8 cellular contexts compared by ENCODE assay signal in the genomic region with DNA sequence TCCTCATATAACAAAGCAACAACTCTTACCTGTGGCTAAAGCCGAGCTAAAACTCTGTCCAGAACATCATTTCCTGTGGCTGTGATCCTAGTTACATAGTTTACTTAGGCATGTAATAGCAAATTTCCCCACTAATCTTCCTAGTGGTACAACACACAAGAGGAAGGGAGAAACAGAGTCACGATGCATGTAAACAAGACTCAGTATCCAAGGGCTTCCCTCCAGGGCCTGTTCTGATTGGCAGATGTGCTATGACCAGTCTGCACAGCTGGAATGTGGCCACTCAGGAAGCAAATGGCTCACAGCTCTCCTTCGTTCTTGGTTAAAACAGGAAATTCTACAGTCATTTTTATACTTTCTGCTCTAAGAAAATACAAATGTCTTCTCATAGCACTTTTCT. TPM values are rescaled to one million over a fixed set of nuclear protein-coding genes. Genes with fewer than 3 reads are reported as not detected.
DNase-seq lines count a peak whose midpoint lies in the region; ATAC-seq and TF ChIP-seq lines count a peak whose summit lies in the region.

No MANE protein-coding gene starts in this region.

- H3K9ac ChIP-seq in fibroblast of lung (ENCODE audit: insufficient read depth, low read length), result peak overlapping the region; percentile 32

- H3K9me3 ChIP-seq in fibroblast of lung (ENCODE audit: control insufficient read depth, insufficient read depth, low read depth, low read length) (no peaks in the 10 kb centered on the region), mucosa of descending colon (no peaks in the 10 kb centered on the region), upper lobe of right lung (no peaks in the 10 kb centered on the region)

- no peaks in the 10 kb centered on the region for H3K36me3 Mint-ChIP-seq in stimulated activated naive B cell treated with anti-CD40 and anti-IgM and Interleukin-4, amounts not matched to agents 10 μg/mL and 1 μg/mL and 100 μg/mL, for 72 hours

- H3K27me3 Mint-ChIP-seq in stimulated activated naive B cell treated with anti-CD40 and anti-IgM and Interleukin-4, amounts not matched to agents 10 μg/mL and 1 μg/mL and 100 μg/mL, for 72 hours, result peaks cover 16 to 21% of the 10 kb centered on the region in 2 donors

- H3K36me3 ChIP-seq in fibroblast of lung (ENCODE audit: control insufficient read depth, insufficient read depth, low read length), result no peaks in the 10 kb centered on the region
- H3K36me3 ChIP-seq in mucosa of descending colon (ENCODE audit: low read depth), result no peaks in the 10 kb centered on the region
- H3K36me3 ChIP-seq in upper lobe of right lung, result no peaks in the 10 kb centered on the region

- no peak overlapping the region for H3K4me3 Mint-ChIP-seq in stimulated activated naive B cell treated with anti-CD40 and anti-IgM and Interleukin-4, amounts not matched to agents 10 μg/mL and 1 μg/mL and 100 μg/mL, for 72 hours

- H4K20me1 ChIP-seq in fibroblast of lung (ENCODE audit: control insufficient read depth, extremely low read depth, insufficient read depth, low read length), result no peaks in the 10 kb centered on the region

- ATAC-seq in mucosa of descending colon, result peak; percentile 53
- peak; percentile 63 for ATAC-seq in upper lobe of right lung
- no peak for ATAC-seq in stimulated activated naive B cell treated with anti-CD40 and anti-IgM and Interleukin-4, amounts not matched to agents 10 μg/mL and 1 μg/mL and 100 μg/mL, for 72 hours (replicated peaks)

- H3K4me2 ChIP-seq in fibroblast of lung (ENCODE audit: extremely low read depth, insufficient read depth, low read length), result peak overlapping the region; percentile 86

- intact Hi-C loops in mucosa of descending colon (cut with DNase I, micrococcal nuclease) (no loop called here), upper lobe of right lung (cut with DNase I) (no loop called here)

- TF ChIP-seq CTCF in fibroblast of lung (conservative IDR thresholded peaks at IDR 0.05 in 1 of 2, IDR thresholded peaks at IDR 0.05 in 1 of 2; ENCODE audit: low read depth in 1 of 2, low read length in 2 of 2), result no peak
- no peak for TF ChIP-seq CTCF in mucosa of descending colon (IDR thresholded peaks at IDR 0.05)
- no peak for TF ChIP-seq CTCF in upper lobe of right lung (IDR thresholded peaks at IDR 0.05)

- DNase-seq in RKO (ENCODE audit: low spot score), result peak; percentile 36
- DNase-seq in fibroblast of lung (ENCODE audit: low read depth in 2 of 2), result peak; percentile 71 to 85
- DNase-seq in mucosa of descending colon, result peak in 1 of 3 donors; percentile 27
- DNase-seq in upper lobe of right lung, result no peak
- no peak for DNase-seq in NCI-H1930 (lab: John Stamatoyannopoulos, UW)
- DNase-seq in retina, result no peak
- DNase-seq in stimulated activated naive B cell treated with anti-CD40 and anti-IgM and Interleukin-4, amounts not matched to agents 10 μg/mL and 1 μg/mL and 100 μg/mL, for 72 hours, result no peak
- no peak for DNase-seq in T-helper 1 cell

- no peaks in the 10 kb centered on the region for H3K9me3 Mint-ChIP-seq in stimulated activated naive B cell treated with anti-CD40 and anti-IgM and Interleukin-4, amounts not matched to agents 10 μg/mL and 1 μg/mL and 100 μg/mL, for 72 hours

- H3K4me3 ChIP-seq in fibroblast of lung (replicated peaks in 1 of 4; ENCODE audit: control extremely low read depth in 1 of 4, insufficient read depth in 1 of 4, low read depth in 3 of 4, low read length in 4 of 4) (peak overlapping the region; percentile 64 to 95 (median 70)), mucosa of descending colon (no peak overlapping the region), upper lobe of right lung (peak overlapping the region; percentile 50)

- peaks cover 11% of the 10 kb centered on the region for H3K4me1 ChIP-seq in fibroblast of lung (ENCODE audit: control insufficient read depth, extremely low read depth, insufficient read depth, low read length)
- peaks cover 5% of the 10 kb centered on the region for H3K4me1 ChIP-seq in mucosa of descending colon (ENCODE audit: low read depth)
- H3K4me1 ChIP-seq in upper lobe of right lung, result peaks cover 4% of the 10 kb centered on the region

- peak overlapping the region; percentile 73 for H2AFZ ChIP-seq in fibroblast of lung (ENCODE audit: low read length)

- H3K27ac ChIP-seq in fibroblast of lung (ENCODE audit: insufficient read depth, low read length), result peak overlapping the region; percentile 88
- peak overlapping the region; percentile 78 for H3K27ac ChIP-seq in upper lobe of right lung

- H3K27me3 ChIP-seq in fibroblast of lung (ENCODE audit: control insufficient read depth, insufficient read depth, low read length) (no peaks in the 10 kb centered on the region), upper lobe of right lung (no peaks in the 10 kb centered on the region)

- H3K4me1 Mint-ChIP-seq in stimulated activated naive B cell treated with anti-CD40 and anti-IgM and Interleukin-4, amounts not matched to agents 10 μg/mL and 1 μg/mL and 100 μg/mL, for 72 hours, result no peaks in the 10 kb centered on the region

- no peaks in the 10 kb centered on the region for H3K79me2 ChIP-seq in fibroblast of lung (ENCODE audit: control insufficient read depth, insufficient read depth, low read length)

- H3K27ac Mint-ChIP-seq in stimulated activated naive B cell treated with anti-CD40 and anti-IgM and Interleukin-4, amounts not matched to agents 10 μg/mL and 1 μg/mL and 100 μg/mL, for 72 hours, result no peak overlapping the region

RNA-seq across cellular contexts. Expression of gene PRSS48, which starts 49.2 kb away (rescaled TPM):
- not detected in 2 replicates for total RNA-seq in fibroblast of lung
- not detected in 2 replicates for polyA plus RNA-seq in fibroblast of lung
- polyA plus RNA-seq in fibroblast of lung (2012), result not detected in 2 replicates
- polyA minus RNA-seq in fibroblast of lung (ENCODE audit: low replicate concordance), result not detected in 2 replicates
- total RNA-seq in mucosa of descending colon, result not detected
- total RNA-seq in upper lobe of right lung, result not detected

Comparison
In these comparisons a context has a peak if more than half of its experiments do, and no peak if none do; other contexts are left out.
1. DNase-seq: peak in RKO (single experiment) and fibroblast of lung (2 of 2); none in upper lobe of right lung (single experiment), NCI-H1930 (0 of 2), retina (single experiment), stimulated activated naive B cell treated with anti-CD40 and anti-IgM and Interleukin-4, amounts not matched to agents 10 μg/mL and 1 μg/mL and 100 μg/mL, for 72 hours (single experiment) and T-helper 1 cell (0 of 5).
2. ATAC-seq: peak in mucosa of descending colon (single experiment) and upper lobe of right lung (single experiment); none in stimulated activated naive B cell treated with anti-CD40 and anti-IgM and Interleukin-4, amounts not matched to agents 10 μg/mL and 1 μg/mL and 100 μg/mL, for 72 hours (0 of 2).